1 cellular context compared by ENCODE assay signal in genomic region chr19:10565567-10566407, GRCh38.
A peak's percentile ranks its signal among the peaks of the same experiment; 100 is the strongest.
TF ChIP-seq lines count a peak whose summit lies in the region.

TSS of gene KRI1 (minus strand) at chr19:10566010. CDS start at chr19:10565999, 11 bp downstream.

TF ChIP-seq in HepG2, 621 proteins besides CTCF, POLR2A, EP300 and RAD21 (continued from another document and continues in another):
- no peak for TF ChIP-seq ZBTB40 (IDR thresholded peaks at IDR 0.05)
- TF ChIP-seq ZBTB40 (CRISPR knock-in tag; IDR thresholded peaks at IDR 0.05), result peak; percentile 88
- TF ChIP-seq FOXO1 (CRISPR knock-in tag; IDR thresholded peaks at IDR 0.05), result peak; percentile 79
- TF ChIP-seq ZNF891 (CRISPR knock-in tag; IDR thresholded peaks at IDR 0.05), result peak; percentile 96
- 0 out of 2 replicates have a peak, but pooled peaks have one; percentile 30 for TF ChIP-seq WIZ (CRISPR knock-in tag; IDR thresholded peaks at IDR 0.05)
- TF ChIP-seq ZNF768 (CRISPR knock-in tag; IDR thresholded peaks at IDR 0.05), result peak; percentile 82
- peak; percentile 79 for TF ChIP-seq FOXA3 (CRISPR knock-in tag; IDR thresholded peaks at IDR 0.05)
- peak; percentile 86 for TF ChIP-seq ZNF501 (CRISPR knock-in tag; IDR thresholded peaks at IDR 0.05)
- 0 out of 2 replicates have a peak, but pooled peaks have one; percentile 37 for TF ChIP-seq ARNTL (CRISPR knock-in tag; IDR thresholded peaks at IDR 0.05)
- 0 out of 2 replicates have a peak, but pooled peaks have one; percentile 46 for TF ChIP-seq ZFP82 (CRISPR knock-in tag; IDR thresholded peaks at IDR 0.05; ENCODE audit: borderline replicate concordance)
- TF ChIP-seq TFDP1 (CRISPR knock-in tag; IDR thresholded peaks at IDR 0.05; ENCODE audit: borderline replicate concordance), result peak; percentile 99
- peak; percentile 90 for TF ChIP-seq ZNF777 (CRISPR knock-in tag; IDR thresholded peaks at IDR 0.05)
- TF ChIP-seq ATF1 (CRISPR knock-in tag; IDR thresholded peaks at IDR 0.05), result no peak
- TF ChIP-seq ETV5 (CRISPR knock-in tag; IDR thresholded peaks at IDR 0.05; ENCODE audit: borderline replicate concordance), result peak; percentile 84
- TF ChIP-seq MTF2 (CRISPR knock-in tag; IDR thresholded peaks at IDR 0.05; ENCODE audit: borderline replicate concordance), result no peak
- no peak for TF ChIP-seq MATR3 (CRISPR knock-in tag; IDR thresholded peaks at IDR 0.05)
- peak; percentile 84; the same call in 1 of the 2 replicates for TF ChIP-seq ZNF276 (CRISPR knock-in tag; IDR thresholded peaks at IDR 0.05; ENCODE audit: low read depth)
- no peak; the same call in 1 of the 2 replicates for TF ChIP-seq SOX13 (IDR thresholded peaks at IDR 0.05)
- peak in 1 of 2 experiments; percentile 64; a peak in 2 of 4 replicates for TF ChIP-seq SOX13 (CRISPR knock-in tag; conservative IDR thresholded peaks at IDR 0.05 in 1 of 2, IDR thresholded peaks at IDR 0.05 in 1 of 2)
- peak; percentile 88 for TF ChIP-seq ZFP91 (CRISPR knock-in tag; IDR thresholded peaks at IDR 0.05; ENCODE audit: borderline replicate concordance)
- TF ChIP-seq CSRNP2 (CRISPR knock-in tag; conservative IDR thresholded peaks at IDR 0.05; ENCODE audit: low read depth), result 0 out of 2 replicates have a peak, but pooled peaks have one; percentile 41
- TF ChIP-seq NFYC (CRISPR knock-in tag; IDR thresholded peaks at IDR 0.05), result peak; percentile 55
- TF ChIP-seq KLF9 (CRISPR knock-in tag; IDR thresholded peaks at IDR 0.05; ENCODE audit: low read depth), result peak; percentile 79; the same call in 1 of the 2 replicates
- peak; percentile 91; the same call in 1 of the 2 replicates for TF ChIP-seq CREB3 (CRISPR knock-in tag; IDR thresholded peaks at IDR 0.05)
- TF ChIP-seq ZBTB8A (CRISPR knock-in tag; IDR thresholded peaks at IDR 0.05; ENCODE audit: borderline replicate concordance, low read depth), result no peak
- TF ChIP-seq RXRB (CRISPR knock-in tag; IDR thresholded peaks at IDR 0.05; ENCODE audit: borderline replicate concordance), result peak; percentile 73
- TF ChIP-seq CHD2 (IDR thresholded peaks at IDR 0.05; ENCODE audit: low read depth, low read length), result no peak
- TF ChIP-seq REL (CRISPR knock-in tag; conservative IDR thresholded peaks at IDR 0.05), result peak; percentile 91
- TF ChIP-seq ASH2L (IDR thresholded peaks at IDR 0.05; ENCODE audit: insufficient read length, low read depth, low read length), result peak; percentile 74
- peak; percentile 77 for TF ChIP-seq ZBTB14 (CRISPR knock-in tag; IDR thresholded peaks at IDR 0.05)
- TF ChIP-seq AGO1 (IDR thresholded peaks at IDR 0.05; ENCODE audit: low read depth, low read length, poor library complexity, severe bottlenecking), result no peak
- peak; percentile 44; the same call in 1 of the 2 replicates for TF ChIP-seq DR1 (CRISPR knock-in tag; IDR thresholded peaks at IDR 0.05)
- TF ChIP-seq PHF5A (CRISPR knock-in tag; IDR thresholded peaks at IDR 0.05; ENCODE audit: low read depth, unreplicated experiment), result peak; percentile 74
- TF ChIP-seq KLF16 (CRISPR knock-in tag; IDR thresholded peaks at IDR 0.05), result peak in 1 of 2 experiments; percentile 98; a peak in 2 of 4 replicates
- no peak for TF ChIP-seq NR2F6 (IDR thresholded peaks at IDR 0.05)
- peak; percentile 49; the same call in 1 of the 2 replicates for TF ChIP-seq NR2F6 (CRISPR knock-in tag; IDR thresholded peaks at IDR 0.05)
- peak; percentile 94; the same call in 1 of the 2 replicates for TF ChIP-seq ZNF782 (CRISPR knock-in tag; IDR thresholded peaks at IDR 0.05; ENCODE audit: borderline replicate concordance)
- TF ChIP-seq MBNL3 (CRISPR knock-in tag; conservative IDR thresholded peaks at IDR 0.05), result no peak
- TF ChIP-seq NCOA2 (CRISPR knock-in tag; IDR thresholded peaks at IDR 0.05), result peak; percentile 60; the same call in 1 of the 2 replicates
- TF ChIP-seq FOXO4 (CRISPR knock-in tag; conservative IDR thresholded peaks at IDR 0.05), result no peak
- TF ChIP-seq ZNF274 (CRISPR knock-in tag; IDR thresholded peaks at IDR 0.05), result peak; percentile 96
- TF ChIP-seq HHEX (CRISPR knock-in tag; IDR thresholded peaks at IDR 0.05), result no peak
- peak; percentile 76 for TF ChIP-seq NKX3-1 (CRISPR knock-in tag; IDR thresholded peaks at IDR 0.05)
